Comparison of ENCODE assay signal across 20 cellular contexts in the genomic region with DNA sequence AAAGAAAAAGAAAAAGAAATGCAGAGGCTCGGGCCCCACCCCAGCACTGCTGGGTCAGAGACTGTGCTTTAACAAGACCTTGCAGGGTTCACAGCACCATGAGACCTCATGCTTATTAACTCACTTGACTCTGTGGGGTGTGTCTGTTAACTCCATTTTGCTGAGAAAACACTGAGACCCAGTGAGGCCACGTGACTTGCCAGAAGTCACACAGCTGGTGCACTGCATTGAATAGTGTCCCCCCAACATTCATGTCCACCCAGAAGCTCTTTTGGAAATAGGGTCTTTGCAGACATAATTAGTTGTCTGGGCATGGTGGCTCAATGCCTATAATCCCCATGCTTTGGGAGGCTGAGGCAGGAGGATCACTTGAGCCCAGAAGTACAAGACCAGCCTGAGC. TPM values are rescaled to one million over a fixed set of nuclear protein-coding genes. Genes with fewer than 3 reads are reported as not detected.
"Had no signal": no experiment of that assay in that cellular context is flagged by ENCODE, and none has a peak within 500 bp of the region (broad histone marks: within the 10 kb centered on the region; RNA-seq: fewer than 3 reads in every experiment).

No MANE protein-coding gene starts in this region.

- ATAC-seq: left lobe of liver; naive thymus-derived CD4-positive, alpha-beta T cell; right lobe of liver; stimulated activated effector memory CD8-positive, alpha-beta T cell treated with anti-CD3 and anti-CD28 coated beads, Interleukin-12 subunit alpha, Interleukin-12 subunit beta, amount 100 ng/mL, for 72 hours had no signal

- DNase-seq: effector CD4-positive, alpha-beta T cell; mesendoderm; midbrain; naive thymus-derived CD4-positive, alpha-beta T cell; occipital lobe; ovary; retina; stimulated activated CD4-positive, alpha-beta T cell treated with anti-CD3 and anti-CD28 coated beads, Interleukin-2, amount 100 ng/mL, for 24 hours; stimulated activated CD4-positive, alpha-beta T cell treated with anti-CD3 and anti-CD28 coated beads, Interleukin-4, amount 100 ng/mL, for 24 hours; stimulated activated naive CD4-positive, alpha-beta T cell treated with Interleukin-2 at 50 U/mL for 16 hours; stomach; tibial artery had no signal

- FAIRE-seq: colon, frontal cortex, keratinocyte had no signal

- H3K27me3 ChIP-seq: ovary, right lobe of liver had no signal

- H3K9me3 ChIP-seq: ovary, right lobe of liver, stomach, tibial artery had no signal

- H3K4me1 ChIP-seq: right lobe of liver, stomach, tibial artery had no signal

- H3K27ac ChIP-seq: ovary, right lobe of liver, stomach, tibial artery had no signal

- H3K4me3 ChIP-seq: dorsolateral prefrontal cortex, ovary, right lobe of liver, smooth muscle cell, stomach, tibial artery had no signal

- H3K36me3 ChIP-seq: ovary, right lobe of liver, stomach, tibial artery had no signal

RNA-seq across cellular contexts. Expression of a gene that starts 39.7 kb away (rescaled TPM):
- total RNA-seq: right lobe of liver had no signal
- polyA plus RNA-seq: naive thymus-derived CD4-positive, alpha-beta T cell; smooth muscle cell had no signal
